9 cellular contexts compared by ENCODE assay signal in genomic region chr12:82688619-82689018, GRCh38. TPM values are rescaled to one million over a fixed set of nuclear protein-coding genes. Genes with fewer than 3 reads are reported as not detected.
A peak's percentile ranks its signal among the peaks of the same experiment; 100 is the strongest.
DNase-seq lines count a peak whose midpoint lies in the region; ATAC-seq and TF ChIP-seq lines count a peak whose summit lies in the region.
"Had no signal": no experiment of that assay in that cellular context is flagged by ENCODE, and none has a peak within 500 bp of the region (broad histone marks: within the 10 kb centered on the region; RNA-seq: fewer than 3 reads in every experiment).

No MANE protein-coding gene starts in this region.

- H3K27me3 ChIP-seq in right cardiac atrium (ENCODE audit: control insufficient read depth, insufficient read depth) (no peaks in the 10 kb centered on the region), left lung (peaks cover 0 to 6% of the 10 kb centered on the region in 2 donors), upper lobe of right lung (no peaks in the 10 kb centered on the region)

- no peak for ATAC-seq in right cardiac atrium
- no peak for ATAC-seq in Right ventricle myocardium superior (ENCODE audit: poor library complexity)
- no peak for ATAC-seq in WTC11
- no peak for ATAC-seq in left lung
- no peak for ATAC-seq in upper lobe of right lung
- ATAC-seq in GM19023 (IDR thresholded peaks at IDR 0.05; ENCODE audit: unreplicated experiment), result no peak
- ATAC-seq in HG02623 (IDR thresholded peaks at IDR 0.05; ENCODE audit: unreplicated experiment), result no peak
- ATAC-seq in HG02973 (IDR thresholded peaks at IDR 0.05; ENCODE audit: unreplicated experiment), result no peak

- H3K27me3 Mint-ChIP-seq in WTC11 (ENCODE audit: low read depth), result peaks cover 9% of the 10 kb centered on the region

- H3K4me3 ChIP-seq in right cardiac atrium (ENCODE audit: low read length) (peak overlapping the region; percentile 73), left lung (peak overlapping the region; percentile 90 to 93), upper lobe of right lung (peak overlapping the region; percentile 88)

- H3K36me3 ChIP-seq in left lung (peaks cover 0 to 3% of the 10 kb centered on the region in 2 donors), upper lobe of right lung (no peaks in the 10 kb centered on the region)

- H3K4me1 Mint-ChIP-seq in WTC11, result peaks cover 14% of the 10 kb centered on the region

- 80% methylated on average over 7 of the region's 7 CpGs for WGBS in right cardiac atrium

- peak overlapping the region; percentile 83 for H3K4me3 Mint-ChIP-seq in WTC11

- H3K9me3 ChIP-seq in right cardiac atrium (ENCODE audit: control insufficient read depth, low read length), result no peaks in the 10 kb centered on the region
- H3K9me3 ChIP-seq in left lung, result no peaks in the 10 kb centered on the region
- no peaks in the 10 kb centered on the region for H3K9me3 ChIP-seq in upper lobe of right lung

- H3K36me3 Mint-ChIP-seq in WTC11, result peaks cover 6% of the 10 kb centered on the region

- no peaks in the 10 kb centered on the region for H3K9me3 Mint-ChIP-seq in WTC11

- POLR2A ChIA-PET in WTC11 (lab: Charles Lee), result no interaction called here

- H3K4me1 ChIP-seq in right cardiac atrium (ENCODE audit: control insufficient read depth, insufficient read depth, low read length) (no peaks in the 10 kb centered on the region), left lung (peaks cover 0 to 32% of the 10 kb centered on the region in 2 donors), upper lobe of right lung (peaks cover 7% of the 10 kb centered on the region)

- CTCF ChIA-PET in WTC11 (lab: Charles Lee), result no interaction called here

- no peak overlapping the region for H3K27ac ChIP-seq in right cardiac atrium (ENCODE audit: low read length)
- no peak overlapping the region for H3K27ac ChIP-seq in left lung
- no peak overlapping the region for H3K27ac ChIP-seq in upper lobe of right lung

- TF ChIP-seq CTCF in WTC11 (IDR thresholded peaks at IDR 0.05), result no peak
- no peak for TF ChIP-seq CTCF in left lung (IDR thresholded peaks at IDR 0.05)
- TF ChIP-seq CTCF in upper lobe of right lung (IDR thresholded peaks at IDR 0.05), result no peak

- H3K27ac Mint-ChIP-seq in WTC11, result no peak overlapping the region

- intact Hi-C loops in right cardiac atrium (cut with DNase I), result no loop called here
- intact Hi-C loops in Right ventricle myocardium superior (cut with DNase I), result no loop called here
- intact Hi-C loops in left lung (cut with DNase I), result no loop called here
- intact Hi-C loops in upper lobe of right lung (cut with DNase I), result no loop called here

- DNase-seq in right cardiac atrium (no peak), Right ventricle myocardium superior (no peak), WTC11 (ENCODE audit: low spot score) (no peak), left lung (no peak), upper lobe of right lung (no peak)
- DNase-seq: activated CD4-positive, alpha-beta T cell treated with anti-CD3 and anti-CD28 coated beads for 4 hours had no signal

TF ChIP-seq in WTC11, 78 proteins besides CTCF, POLR2A, EP300 and RAD21:
- TF ChIP-seq ATF2 (CRISPR knock-in tag; IDR thresholded peaks at IDR 0.05; ENCODE audit: borderline replicate concordance, low read depth), result no peak
- no peak for TF ChIP-seq CREM (CRISPR knock-in tag; IDR thresholded peaks at IDR 0.05)
- no peak for TF ChIP-seq ZNF425 (CRISPR knock-in tag; conservative IDR thresholded peaks at IDR 0.05)
- no peak for TF ChIP-seq ZNF317 (CRISPR knock-in tag; IDR thresholded peaks at IDR 0.05; ENCODE audit: borderline replicate concordance, low read depth)
- no peak for TF ChIP-seq MXD4 (CRISPR knock-in tag; IDR thresholded peaks at IDR 0.05; ENCODE audit: borderline replicate concordance)
- TF ChIP-seq FOXJ3 (CRISPR knock-in tag; IDR thresholded peaks at IDR 0.05; ENCODE audit: borderline replicate concordance), result no peak
- TF ChIP-seq ARID4B (CRISPR knock-in tag; IDR thresholded peaks at IDR 0.05; ENCODE audit: borderline replicate concordance), result no peak
- TF ChIP-seq FOXP1 (CRISPR knock-in tag; IDR thresholded peaks at IDR 0.05; ENCODE audit: borderline replicate concordance), result no peak

RNA-seq across cellular contexts. Expression of gene TMTC2, which starts 1.9 kb away (rescaled TPM):
- total RNA-seq in right cardiac atrium (1 to 10 TPM; 2.7 to 5.3 (median 3.1) TPM), Right ventricle myocardium superior (3.7 TPM), WTC11 (2021) (5.9 to 6.4 TPM (median 6.4 TPM) in 3 replicates), left lung (10 to 100 TPM; 17.2 to 39.0 TPM), upper lobe of right lung (37.9 TPM)
- polyA plus RNA-seq in right cardiac atrium, result 1.6 TPM
